In genomic region chr15:77035999-77036471, GRCh38 we compare ENCODE assay signal across 13 cellular contexts. TPM values are rescaled to one million over a fixed set of nuclear protein-coding genes. Genes with fewer than 3 reads are reported as not detected.
DNase-seq lines count a peak whose midpoint lies in the region; ATAC-seq and TF ChIP-seq lines count a peak whose summit lies in the region.
"Had no signal": no experiment of that assay in that cellular context is flagged by ENCODE, and none has a peak within 500 bp of the region (broad histone marks: within the 10 kb centered on the region; RNA-seq: fewer than 3 reads in every experiment).

No MANE protein-coding gene starts in this region.

- peaks cover 56% of the 10 kb centered on the region for H3K36me3 Mint-ChIP-seq in activated CD8-positive, alpha-beta memory T cell treated with anti-CD3 and anti-CD28 coated beads, Interleukin-2, amount 10 ng/mL, durations not matched to agents 7 days and 5 days
- peaks cover 57% of the 10 kb centered on the region for H3K36me3 Mint-ChIP-seq in activated T-helper 1 cell treated with anti-CD3 and anti-CD28 coated beads, Interleukin-12 subunit alpha, Interleukin-12 subunit beta, Interleukin-2, Interleukin-4 antibody, amounts not matched to agents 30 ng/mL and 10 ng/mL and 1 ng/mL, durations not matched to agents 14 hours and 24 hours and 36 hours (ENCODE audit: low read depth)

- H3K36me3 ChIP-seq in spleen, result peaks cover 3 to 70% (median 49%) of the 10 kb centered on the region in 6 donors
- peaks cover 0 to 13% of the 10 kb centered on the region in 2 donors for H3K36me3 ChIP-seq in psoas muscle (ENCODE audit: insufficient read depth in 1 of 2, low read depth in 1 of 2)

- WGBS in spleen, 5 donors, result 83 to 90% (median 87%) methylated on average over 12 to 13 of the region's 13 CpGs
- 77 to 79% (median 77%) methylated on average over 13 of the region's 13 CpGs for WGBS in psoas muscle, 3 donors

- H3K4me1 Mint-ChIP-seq in activated CD8-positive, alpha-beta memory T cell treated with anti-CD3 and anti-CD28 coated beads, Interleukin-2, amount 10 ng/mL, durations not matched to agents 7 days and 5 days, result peaks cover 10% of the 10 kb centered on the region
- H3K4me1 Mint-ChIP-seq in activated T-helper 1 cell treated with anti-CD3 and anti-CD28 coated beads, Interleukin-12 subunit alpha, Interleukin-12 subunit beta, Interleukin-2, Interleukin-4 antibody, amounts not matched to agents 30 ng/mL and 10 ng/mL and 1 ng/mL, durations not matched to agents 14 hours and 24 hours and 36 hours (ENCODE audit: low read depth), result peaks cover 15% of the 10 kb centered on the region

- no peaks in the 10 kb centered on the region for H3K27me3 ChIP-seq in spleen (replicated peaks in 1 of 7)
- no peaks in the 10 kb centered on the region for H3K27me3 ChIP-seq in psoas muscle (ENCODE audit: insufficient read depth in 3 of 3, low read length in 2 of 3)
- H3K27me3 ChIP-seq: hepatocyte had no signal

- H3K4me3 ChIP-seq in spleen, result no peak overlapping the region
- H3K4me3 ChIP-seq in psoas muscle, result no peak overlapping the region
- H3K4me3 ChIP-seq: hepatocyte had no signal

- H3K4me1 ChIP-seq in spleen (peaks cover 0 to 38% (median 16%) of the 10 kb centered on the region in 6 donors), psoas muscle (peaks cover 6% of the 10 kb centered on the region)

- peak overlapping the region in 3 of 8 donors; percentile 5 to 56 (median 30) for H3K27ac ChIP-seq in spleen
- H3K27ac ChIP-seq in psoas muscle, result no peak overlapping the region
- H3K27ac ChIP-seq: hepatocyte had no signal

- no peaks in the 10 kb centered on the region for H3K27me3 Mint-ChIP-seq in activated CD8-positive, alpha-beta memory T cell treated with anti-CD3 and anti-CD28 coated beads, Interleukin-2, amount 10 ng/mL, durations not matched to agents 7 days and 5 days
- H3K27me3 Mint-ChIP-seq in activated T-helper 1 cell treated with anti-CD3 and anti-CD28 coated beads, Interleukin-12 subunit alpha, Interleukin-12 subunit beta, Interleukin-2, Interleukin-4 antibody, amounts not matched to agents 30 ng/mL and 10 ng/mL and 1 ng/mL, durations not matched to agents 14 hours and 24 hours and 36 hours (ENCODE audit: insufficient read depth), result no peaks in the 10 kb centered on the region

- intact Hi-C loops in activated T-helper 1 cell treated with anti-CD3 and anti-CD28 coated beads, Interleukin-12 subunit alpha, Interleukin-12 subunit beta, Interleukin-2, Interleukin-4 antibody, amounts not matched to agents 30 ng/mL and 10 ng/mL and 1 ng/mL, durations not matched to agents 14 hours and 24 hours and 36 hours (cut with micrococcal nuclease), result no loop called here
- intact Hi-C loops in spleen (cut with DNase I; ENCODE audit: low total_unique reads), result no loop called here
- intact Hi-C loops in psoas muscle (cut with DNase I), result loop anchor here in 1 of 2 donors (5.0 kb wide), 1 partner anchor 36 kb away; the partner anchor contains the start of gene TSPAN3

- no peaks in the 10 kb centered on the region for H3K9me3 ChIP-seq in spleen
- H3K9me3 ChIP-seq in psoas muscle, result no peaks in the 10 kb centered on the region

- H3K27ac Mint-ChIP-seq in activated CD8-positive, alpha-beta memory T cell treated with anti-CD3 and anti-CD28 coated beads, Interleukin-2, amount 10 ng/mL, durations not matched to agents 7 days and 5 days, result peak overlapping the region; percentile 46
- peak overlapping the region; percentile 83 for H3K27ac Mint-ChIP-seq in activated T-helper 1 cell treated with anti-CD3 and anti-CD28 coated beads, Interleukin-12 subunit alpha, Interleukin-12 subunit beta, Interleukin-2, Interleukin-4 antibody, amounts not matched to agents 30 ng/mL and 10 ng/mL and 1 ng/mL, durations not matched to agents 14 hours and 24 hours and 36 hours

- no peak for TF ChIP-seq CTCF in spleen (IDR thresholded peaks at IDR 0.05 in 8 of 11, conservative IDR thresholded peaks at IDR 0.05 in 3 of 11)
- no peak for TF ChIP-seq CTCF in psoas muscle (IDR thresholded peaks at IDR 0.05)

- CTCF ChIA-PET in activated CD8-positive, alpha-beta memory T cell treated with anti-CD3 and anti-CD28 coated beads, Interleukin-2, amount 10 ng/mL, durations not matched to agents 7 days and 5 days (lab: Charles Lee), result interaction anchor here (2.1 to 3.6 kb wide), 2 partner anchors 12 kb away, joined by 6 to 29 read pairs; no protein-coding TSS in a partner anchor

- no peak for ATAC-seq in activated CD8-positive, alpha-beta memory T cell treated with anti-CD3 and anti-CD28 coated beads, Interleukin-2, amount 10 ng/mL, durations not matched to agents 7 days and 5 days
- ATAC-seq in psoas muscle, result no peak

- TF ChIP-seq POLR2A in spleen (IDR thresholded peaks at IDR 0.05), result no peak

- H3K9me3 Mint-ChIP-seq in activated CD8-positive, alpha-beta memory T cell treated with anti-CD3 and anti-CD28 coated beads, Interleukin-2, amount 10 ng/mL, durations not matched to agents 7 days and 5 days (ENCODE audit: low read depth), result peaks cover 2% of the 10 kb centered on the region
- no peaks in the 10 kb centered on the region for H3K9me3 Mint-ChIP-seq in activated T-helper 1 cell treated with anti-CD3 and anti-CD28 coated beads, Interleukin-12 subunit alpha, Interleukin-12 subunit beta, Interleukin-2, Interleukin-4 antibody, amounts not matched to agents 30 ng/mL and 10 ng/mL and 1 ng/mL, durations not matched to agents 14 hours and 24 hours and 36 hours

- H3K4me3 Mint-ChIP-seq in activated CD8-positive, alpha-beta memory T cell treated with anti-CD3 and anti-CD28 coated beads, Interleukin-2, amount 10 ng/mL, durations not matched to agents 7 days and 5 days, result no peak overlapping the region
- no peak overlapping the region for H3K4me3 Mint-ChIP-seq in activated T-helper 1 cell treated with anti-CD3 and anti-CD28 coated beads, Interleukin-12 subunit alpha, Interleukin-12 subunit beta, Interleukin-2, Interleukin-4 antibody, amounts not matched to agents 30 ng/mL and 10 ng/mL and 1 ng/mL, durations not matched to agents 14 hours and 24 hours and 36 hours

- no peak for DNase-seq in activated CD8-positive, alpha-beta memory T cell treated with anti-CD3 and anti-CD28 coated beads, Interleukin-2, amount 10 ng/mL, durations not matched to agents 7 days and 5 days
- no peak for DNase-seq in activated CD8-positive, alpha-beta memory T cell treated with anti-CD3 and anti-CD28 coated beads, Interleukin-2, amount 50 U/mL, for 48 hours
- DNase-seq in activated T-helper 1 cell treated with anti-CD3 and anti-CD28 coated beads, Interleukin-12 subunit alpha, Interleukin-12 subunit beta, Interleukin-2, Interleukin-4 antibody, amounts not matched to agents 30 ng/mL and 10 ng/mL and 1 ng/mL, durations not matched to agents 14 hours and 24 hours and 36 hours (ENCODE audit: low spot score), result no peak
- peak; percentile 31 for DNase-seq in islet precursor cell
- DNase-seq in spleen, result peak; percentile 68
- DNase-seq in psoas muscle, result no peak
- no peak for DNase-seq in NOMO-1 treated with dmso at 0.1 percent for 144 hours (lab: John Stamatoyannopoulos, UW; ENCODE audit: unreplicated experiment)
- DNase-seq in superior temporal gyrus (ENCODE audit: extremely low spot score), result no peak
- DNase-seq: activated effector memory CD4-positive, alpha-beta T cell treated with Interleukin-2 at 50 U/mL for 16 hours; DND-41; effector CD8-positive, alpha-beta T cell; NCI-H146 had no signal

RNA-seq across cellular contexts. Expression of gene TSPAN3, which starts 34.9 kb away (rescaled TPM):
- total RNA-seq in activated CD8-positive, alpha-beta memory T cell treated with anti-CD3 and anti-CD28 coated beads, Interleukin-2, amount 10 ng/mL, durations not matched to agents 7 days and 5 days, result 10 to 100 TPM; 20.9 to 29.4 TPM
- 41.5 and 41.6 TPM in 2 replicates for total RNA-seq in activated T-helper 1 cell treated with anti-CD3 and anti-CD28 coated beads, Interleukin-12 subunit alpha, Interleukin-12 subunit beta, Interleukin-2, Interleukin-4 antibody, amounts not matched to agents 30 ng/mL and 10 ng/mL and 1 ng/mL, durations not matched to agents 14 hours and 24 hours and 36 hours
- 100 to 1,000 TPM in 6 of 7 donors, 10 to 100 TPM in 1; 98.5 to 276 (median 124) TPM for total RNA-seq in spleen
- polyA plus RNA-seq in spleen, result 100 to 1,000 TPM; 117 to 160 (median 158) TPM
- total RNA-seq in psoas muscle, result 100 to 1,000 TPM; 179 to 215 (median 207) TPM
- 100 to 1,000 TPM; 146 to 330 (median 210) TPM for polyA plus RNA-seq in psoas muscle

RNA-seq across cellular contexts. Expression of gene PSTPIP1, which starts 41.1 kb away (rescaled TPM):
- 100 to 1,000 TPM; 157 to 255 TPM for total RNA-seq in activated CD8-positive, alpha-beta memory T cell treated with anti-CD3 and anti-CD28 coated beads, Interleukin-2, amount 10 ng/mL, durations not matched to agents 7 days and 5 days
- total RNA-seq in activated T-helper 1 cell treated with anti-CD3 and anti-CD28 coated beads, Interleukin-12 subunit alpha, Interleukin-12 subunit beta, Interleukin-2, Interleukin-4 antibody, amounts not matched to agents 30 ng/mL and 10 ng/mL and 1 ng/mL, durations not matched to agents 14 hours and 24 hours and 36 hours, result 218 and 226 TPM in 2 replicates
- total RNA-seq in spleen (100 to 1,000 TPM in 1 of 7 donors, 10 to 100 TPM in 6; 62.0 to 130 (median 82.6) TPM), psoas muscle (1 to 10 TPM in 3 of 4 donors, under 1 TPM in 1; 0.97 to 2.2 (median 2.0) TPM)
- polyA plus RNA-seq in spleen (100 to 1,000 TPM in 2 of 3 donors, 10 to 100 TPM in 1; 31.1 to 150 (median 115) TPM), psoas muscle (1 to 10 TPM; 1.0 to 1.3 (median 1.2) TPM)
- total RNA-seq: hepatocyte had no signal
- polyA plus RNA-seq: hepatocyte had no signal

Comparison
In these comparisons a context has a peak if more than half of its experiments do, and no peak if none do; other contexts are left out.
1. DNase-seq: peak in islet precursor cell (single experiment) and spleen (single experiment); none in activated CD8-positive, alpha-beta memory T cell treated with anti-CD3 and anti-CD28 coated beads, Interleukin-2, amount 10 ng/mL, durations not matched to agents 7 days and 5 days (single experiment), activated CD8-positive, alpha-beta memory T cell treated with anti-CD3 and anti-CD28 coated beads, Interleukin-2, amount 50 U/mL, for 48 hours (single experiment), activated T-helper 1 cell treated with anti-CD3 and anti-CD28 coated beads, Interleukin-12 subunit alpha, Interleukin-12 subunit beta, Interleukin-2, Interleukin-4 antibody, amounts not matched to agents 30 ng/mL and 10 ng/mL and 1 ng/mL, durations not matched to agents 14 hours and 24 hours and 36 hours (single experiment), psoas muscle (0 of 2), NOMO-1 treated with dmso at 0.1 percent for 144 hours (single experiment) and superior temporal gyrus (single experiment).
2. RNA of gene PSTPIP1, which starts 41.1 kb away (total RNA-seq): 157 to 255 TPM in activated CD8-positive, alpha-beta memory T cell treated with anti-CD3 and anti-CD28 coated beads, Interleukin-2, amount 10 ng/mL, durations not matched to agents 7 days and 5 days, 218 to 226 TPM in activated T-helper 1 cell treated with anti-CD3 and anti-CD28 coated beads, Interleukin-12 subunit alpha, Interleukin-12 subunit beta, Interleukin-2, Interleukin-4 antibody, amounts not matched to agents 30 ng/mL and 10 ng/mL and 1 ng/mL, durations not matched to agents 14 hours and 24 hours and 36 hours and 62.0 to 130 TPM in spleen; 0.97 to 2.2 TPM in psoas muscle; every median in the first group is over 10 times any median in the second.